1 cellular context compared by ENCODE assay signal in the genomic region with DNA sequence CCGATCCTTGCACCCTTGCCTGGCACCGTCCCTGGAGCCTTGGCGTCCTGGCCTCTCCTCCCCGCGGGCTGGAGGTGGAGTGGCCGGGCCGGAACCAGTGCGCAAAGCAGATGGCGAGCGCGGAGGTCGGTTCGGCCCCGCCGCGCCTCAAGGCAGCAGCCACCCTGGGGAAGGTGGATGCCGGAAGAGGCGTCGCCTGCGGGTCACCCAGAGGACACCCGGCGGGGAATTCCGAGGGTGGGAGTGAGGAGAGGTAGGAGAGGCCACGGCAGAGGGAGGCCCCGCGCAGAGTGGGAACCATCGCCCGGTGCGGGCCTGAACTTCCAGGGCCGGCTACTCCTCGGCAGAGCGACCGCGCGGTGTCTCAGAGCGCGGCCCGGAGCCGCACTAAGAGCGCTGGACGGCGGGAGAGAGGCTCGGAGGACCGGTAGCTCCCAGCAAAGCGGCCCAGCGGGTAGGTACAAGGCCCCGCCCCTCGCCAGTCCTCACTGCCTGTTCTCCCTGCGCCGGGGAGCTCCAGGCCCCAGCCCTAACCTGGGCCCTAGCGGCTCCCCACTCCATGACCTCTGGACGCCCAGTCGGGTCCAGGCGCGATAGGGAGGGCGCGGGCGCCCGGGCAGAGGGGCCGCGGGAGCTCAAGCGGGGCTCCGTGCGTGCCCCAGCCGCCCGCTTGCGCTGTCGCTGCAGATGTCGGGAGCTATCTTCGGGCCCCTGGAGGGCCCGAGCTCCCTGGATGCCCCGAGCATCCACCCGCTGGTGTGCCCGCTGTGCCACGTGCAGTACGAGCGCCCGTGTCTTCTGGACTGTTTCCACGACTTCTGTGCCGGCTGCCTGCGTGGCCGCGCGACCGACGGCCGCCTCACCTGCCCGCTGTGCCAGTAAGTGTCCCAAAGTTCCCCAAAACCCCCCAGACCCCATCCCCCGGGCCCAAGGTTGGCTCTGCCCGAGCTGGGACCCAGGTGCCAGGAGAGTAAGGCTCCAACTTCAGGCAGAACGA.
TF ChIP-seq lines count a peak whose summit lies in the region.

A gene with protein sequence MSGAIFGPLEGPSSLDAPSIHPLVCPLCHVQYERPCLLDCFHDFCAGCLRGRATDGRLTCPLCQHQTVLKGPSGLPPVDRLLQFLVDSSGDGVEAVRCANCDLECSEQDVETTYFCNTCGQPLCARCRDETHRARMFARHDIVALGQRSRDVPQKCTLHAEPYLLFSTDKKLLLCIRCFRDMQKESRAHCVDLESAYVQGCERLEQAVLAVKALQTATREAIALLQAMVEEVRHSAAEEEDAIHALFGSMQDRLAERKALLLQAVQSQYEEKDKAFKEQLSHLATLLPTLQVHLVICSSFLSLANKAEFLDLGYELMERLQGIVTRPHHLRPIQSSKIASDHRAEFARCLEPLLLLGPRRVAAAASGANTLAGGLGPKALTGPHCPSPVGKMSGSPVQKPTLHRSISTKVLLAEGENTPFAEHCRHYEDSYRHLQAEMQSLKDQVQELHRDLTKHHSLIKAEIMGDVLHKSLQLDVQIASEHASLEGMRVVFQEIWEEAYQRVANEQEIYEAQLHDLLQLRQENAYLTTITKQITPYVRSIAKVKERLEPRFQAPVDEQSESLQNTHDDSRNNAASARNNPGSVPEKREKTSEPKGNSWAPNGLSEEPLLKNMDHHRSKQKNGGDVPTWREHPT (plus strand): TSS at position 271 of the 997 bp plus-strand sequence. CDS start 417 bp downstream, at position 688.

TF ChIP-seq in HepG2, 621 proteins besides CTCF, POLR2A, EP300 and RAD21 (continued from another document and continues in another):
- TF ChIP-seq NFAT5 (CRISPR knock-in tag; IDR thresholded peaks at IDR 0.05) (no peak), ZNF772 (CRISPR knock-in tag; IDR thresholded peaks at IDR 0.05) (peak; percentile 77; the same call in 1 of the 2 replicates), CHD2 (IDR thresholded peaks at IDR 0.05; ENCODE audit: low read depth, low read length) (no peak), ZSCAN30 (CRISPR knock-in tag; IDR thresholded peaks at IDR 0.05) (no peak), ZFP91 (CRISPR knock-in tag; IDR thresholded peaks at IDR 0.05; ENCODE audit: borderline replicate concordance) (peak; percentile 39; the same call in 1 of the 2 replicates), SRSF1 (optimal IDR thresholded peaks at IDR 0.05; ENCODE audit: low read depth, low read length) (no peak), NR3C1 (CRISPR knock-in tag; IDR thresholded peaks at IDR 0.05) (no peak), SMC3 (IDR thresholded peaks at IDR 0.05; ENCODE audit: low read length) (no peak), EZH2 (conservative IDR thresholded peaks at IDR 0.05; ENCODE audit: low read depth, low read length) (no peak), SIX1 (CRISPR knock-in tag; IDR thresholded peaks at IDR 0.05; ENCODE audit: borderline replicate concordance) (no peak), ZNF329 (CRISPR knock-in tag; IDR thresholded peaks at IDR 0.05; ENCODE audit: low read depth) (peak; percentile 63; the same call in 1 of the 2 replicates), TCF7L2 (IDR thresholded peaks at IDR 0.05; ENCODE audit: low read depth, low read length) (no peak), ZZZ3 (CRISPR knock-in tag; IDR thresholded peaks at IDR 0.05; ENCODE audit: borderline replicate concordance) (peak; percentile 60; the same call in 1 of the 2 replicates), E2F2 (CRISPR knock-in tag; IDR thresholded peaks at IDR 0.05; ENCODE audit: borderline replicate concordance) (peak; percentile 47; the same call in 1 of the 2 replicates), ZNF431 (CRISPR knock-in tag; IDR thresholded peaks at IDR 0.05; ENCODE audit: borderline replicate concordance, low read depth) (no peak), ZNF343 (CRISPR knock-in tag; IDR thresholded peaks at IDR 0.05) (peak; percentile 67; the same call in 1 of the 2 replicates), ZNF354B (CRISPR knock-in tag; IDR thresholded peaks at IDR 0.05) (no peak; the same call in 1 of the 2 replicates), BCL6 (CRISPR knock-in tag; IDR thresholded peaks at IDR 0.05) (peak; percentile 58; the same call in 1 of the 2 replicates), TCF7 (IDR thresholded peaks at IDR 0.05; ENCODE audit: low read depth) (no peak), ZNF547 (CRISPR knock-in tag; IDR thresholded peaks at IDR 0.05) (peak; percentile 88), TERF1 (CRISPR knock-in tag; IDR thresholded peaks at IDR 0.05) (no peak), ISX (CRISPR knock-in tag; conservative IDR thresholded peaks at IDR 0.05) (peak; percentile 65; the same call in 1 of the 2 replicates), SIN3B (IDR thresholded peaks at IDR 0.05; ENCODE audit: low read length) (no peak), ZNF296 (CRISPR knock-in tag; conservative IDR thresholded peaks at IDR 0.05) (no peak), PRMT3 (CRISPR knock-in tag; IDR thresholded peaks at IDR 0.05; ENCODE audit: borderline replicate concordance, low read depth) (no peak), ZNF260 (CRISPR knock-in tag; IDR thresholded peaks at IDR 0.05; ENCODE audit: borderline replicate concordance, low read depth) (no peak), ELF4 (CRISPR knock-in tag; IDR thresholded peaks at IDR 0.05; ENCODE audit: borderline replicate concordance) (no peak), MAF1 (CRISPR knock-in tag; IDR thresholded peaks at IDR 0.05; ENCODE audit: borderline replicate concordance) (no peak)
- TF ChIP-seq, protein P1, sequence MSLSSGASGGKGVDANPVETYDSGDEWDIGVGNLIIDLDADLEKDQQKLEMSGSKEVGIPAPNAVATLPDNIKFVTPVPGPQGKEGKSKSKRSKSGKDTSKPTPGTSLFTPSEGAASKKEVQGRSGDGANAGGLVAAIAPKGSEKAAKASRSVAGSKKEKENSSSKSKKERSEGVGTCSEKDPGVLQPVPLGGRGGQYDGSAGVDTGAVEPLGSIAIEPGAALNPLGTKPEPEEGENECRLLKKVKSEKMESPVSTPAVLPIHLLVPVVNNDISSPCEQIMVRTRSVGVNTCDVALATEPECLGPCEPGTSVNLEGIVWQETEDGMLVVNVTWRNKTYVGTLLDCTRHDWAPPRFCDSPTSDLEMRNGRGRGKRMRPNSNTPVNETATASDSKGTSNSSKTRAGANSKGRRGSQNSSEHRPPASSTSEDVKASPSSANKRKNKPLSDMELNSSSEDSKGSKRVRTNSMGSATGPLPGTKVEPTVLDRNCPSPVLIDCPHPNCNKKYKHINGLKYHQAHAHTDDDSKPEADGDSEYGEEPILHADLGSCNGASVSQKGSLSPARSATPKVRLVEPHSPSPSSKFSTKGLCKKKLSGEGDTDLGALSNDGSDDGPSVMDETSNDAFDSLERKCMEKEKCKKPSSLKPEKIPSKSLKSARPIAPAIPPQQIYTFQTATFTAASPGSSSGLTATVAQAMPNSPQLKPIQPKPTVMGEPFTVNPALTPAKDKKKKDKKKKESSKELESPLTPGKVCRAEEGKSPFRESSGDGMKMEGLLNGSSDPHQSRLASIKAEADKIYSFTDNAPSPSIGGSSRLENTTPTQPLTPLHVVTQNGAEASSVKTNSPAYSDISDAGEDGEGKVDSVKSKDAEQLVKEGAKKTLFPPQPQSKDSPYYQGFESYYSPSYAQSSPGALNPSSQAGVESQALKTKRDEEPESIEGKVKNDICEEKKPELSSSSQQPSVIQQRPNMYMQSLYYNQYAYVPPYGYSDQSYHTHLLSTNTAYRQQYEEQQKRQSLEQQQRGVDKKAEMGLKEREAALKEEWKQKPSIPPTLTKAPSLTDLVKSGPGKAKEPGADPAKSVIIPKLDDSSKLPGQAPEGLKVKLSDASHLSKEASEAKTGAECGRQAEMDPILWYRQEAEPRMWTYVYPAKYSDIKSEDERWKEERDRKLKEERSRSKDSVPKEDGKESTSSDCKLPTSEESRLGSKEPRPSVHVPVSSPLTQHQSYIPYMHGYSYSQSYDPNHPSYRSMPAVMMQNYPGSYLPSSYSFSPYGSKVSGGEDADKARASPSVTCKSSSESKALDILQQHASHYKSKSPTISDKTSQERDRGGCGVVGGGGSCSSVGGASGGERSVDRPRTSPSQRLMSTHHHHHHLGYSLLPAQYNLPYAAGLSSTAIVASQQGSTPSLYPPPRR (CRISPR knock-in tag; IDR thresholded peaks at IDR 0.05; ENCODE audit: borderline replicate concordance): peak; percentile 39
- TF ChIP-seq, protein P2, sequence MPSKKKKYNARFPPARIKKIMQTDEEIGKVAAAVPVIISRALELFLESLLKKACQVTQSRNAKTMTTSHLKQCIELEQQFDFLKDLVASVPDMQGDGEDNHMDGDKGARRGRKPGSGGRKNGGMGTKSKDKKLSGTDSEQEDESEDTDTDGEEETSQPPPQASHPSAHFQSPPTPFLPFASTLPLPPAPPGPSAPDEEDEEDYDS (CRISPR knock-in tag; IDR thresholded peaks at IDR 0.05): no peak; the same call in 1 of the 2 replicates
- TF ChIP-seq, protein P3, sequence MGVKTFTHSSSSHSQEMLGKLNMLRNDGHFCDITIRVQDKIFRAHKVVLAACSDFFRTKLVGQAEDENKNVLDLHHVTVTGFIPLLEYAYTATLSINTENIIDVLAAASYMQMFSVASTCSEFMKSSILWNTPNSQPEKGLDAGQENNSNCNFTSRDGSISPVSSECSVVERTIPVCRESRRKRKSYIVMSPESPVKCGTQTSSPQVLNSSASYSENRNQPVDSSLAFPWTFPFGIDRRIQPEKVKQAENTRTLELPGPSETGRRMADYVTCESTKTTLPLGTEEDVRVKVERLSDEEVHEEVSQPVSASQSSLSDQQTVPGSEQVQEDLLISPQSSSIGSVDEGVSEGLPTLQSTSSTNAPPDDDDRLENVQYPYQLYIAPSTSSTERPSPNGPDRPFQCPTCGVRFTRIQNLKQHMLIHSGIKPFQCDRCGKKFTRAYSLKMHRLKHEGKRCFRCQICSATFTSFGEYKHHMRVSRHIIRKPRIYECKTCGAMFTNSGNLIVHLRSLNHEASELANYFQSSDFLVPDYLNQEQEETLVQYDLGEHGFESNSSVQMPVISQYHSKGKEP (CRISPR knock-in tag; IDR thresholded peaks at IDR 0.05): no peak
- TF ChIP-seq, protein P4, sequence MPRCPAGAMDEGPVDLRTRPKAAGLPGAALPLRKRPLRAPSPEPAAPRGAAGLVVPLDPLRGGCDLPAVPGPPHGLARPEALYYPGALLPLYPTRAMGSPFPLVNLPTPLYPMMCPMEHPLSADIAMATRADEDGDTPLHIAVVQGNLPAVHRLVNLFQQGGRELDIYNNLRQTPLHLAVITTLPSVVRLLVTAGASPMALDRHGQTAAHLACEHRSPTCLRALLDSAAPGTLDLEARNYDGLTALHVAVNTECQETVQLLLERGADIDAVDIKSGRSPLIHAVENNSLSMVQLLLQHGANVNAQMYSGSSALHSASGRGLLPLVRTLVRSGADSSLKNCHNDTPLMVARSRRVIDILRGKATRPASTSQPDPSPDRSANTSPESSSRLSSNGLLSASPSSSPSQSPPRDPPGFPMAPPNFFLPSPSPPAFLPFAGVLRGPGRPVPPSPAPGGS (CRISPR knock-in tag; IDR thresholded peaks at IDR 0.05): 0 out of 2 replicates have a peak, but pooled peaks have one; percentile 66
